19 cellular contexts compared by ENCODE assay signal in the genomic region with DNA sequence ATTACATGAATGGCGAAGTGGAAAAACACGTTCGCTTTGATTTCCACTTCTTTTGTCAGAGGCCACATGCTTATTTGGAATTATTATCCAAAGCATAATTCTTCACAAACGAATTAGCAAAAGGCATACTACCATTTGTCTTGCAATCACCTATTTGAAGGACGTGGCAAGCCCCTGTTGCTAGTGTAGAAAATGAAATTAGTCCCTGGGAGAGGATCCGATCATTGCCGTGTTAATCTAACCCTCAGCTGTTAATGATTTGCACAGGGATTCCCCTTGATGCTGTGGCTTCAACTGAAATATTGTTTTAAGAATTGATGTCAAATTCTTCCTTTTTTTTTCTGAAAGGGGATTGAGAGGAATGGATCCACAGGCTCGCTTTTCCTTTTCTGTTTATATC. TPM values are rescaled to one million over a fixed set of nuclear protein-coding genes. Genes with fewer than 3 reads are reported as not detected.
DNase-seq lines count a peak whose midpoint lies in the region; ATAC-seq, FAIRE-seq and TF ChIP-seq lines count a peak whose summit lies in the region.
"Had no signal": no experiment of that assay in that cellular context is flagged by ENCODE, and none has a peak within 500 bp of the region (broad histone marks: within the 10 kb centered on the region; RNA-seq: fewer than 3 reads in every experiment).

No MANE protein-coding gene starts in this region.

- no peak for FAIRE-seq in GM12878 (lab: Jason Lieb, UNC)

- SMC1A ChIA-PET in GM12878 (lab: Charles Lee; ENCODE audit: uncharacterized antibody, unreplicated experiment), result interaction anchor here (0.7 kb wide), 1 partner anchor 74 kb away, joined by 3 read pairs; no protein-coding TSS in a partner anchor

- TF ChIP-seq EP300 in GM12878 (IDR thresholded peaks at IDR 0.05; ENCODE audit: borderline replicate concordance in 1 of 2, control insufficient read depth in 1 of 2, low read depth in 2 of 2, low read length in 2 of 2), result 0 out of 4 replicates have a peak, but pooled peaks of 1 of the 2 experiments have one; percentile 25

- intact Hi-C loops in GM12878 (cut with micrococcal nuclease; ENCODE audit: unreplicated experiment), result loop anchor here (5.0 kb wide), 1 partner anchor 95 kb away; no protein-coding TSS in a partner anchor
- intact Hi-C loops in mucosa of descending colon (cut with DNase I, micrococcal nuclease), result no loop called here

- H4K20me1 ChIP-seq in GM12878 (ENCODE audit: control insufficient read depth, insufficient read depth) (no peaks in the 10 kb centered on the region), osteoblast (ENCODE audit: insufficient read depth, low read length) (no peaks in the 10 kb centered on the region)

- H3K36me3 ChIP-seq in GM12878 (ENCODE audit: control insufficient read depth in 2 of 2, insufficient read depth in 2 of 2, low read length in 1 of 2) (no peaks in the 10 kb centered on the region), osteoblast (ENCODE audit: insufficient read depth, low read length) (no peaks in the 10 kb centered on the region), mucosa of descending colon (ENCODE audit: low read depth) (no peaks in the 10 kb centered on the region)

- no peak overlapping the region for H2AFZ ChIP-seq in GM12878 (ENCODE audit: control insufficient read depth, low read depth, low read length)
- peak overlapping the region; percentile 81 for H2AFZ ChIP-seq in osteoblast (ENCODE audit: low read length)

- RAD21 ChIA-PET in GM12878 (lab: Charles Lee; ENCODE audit: unreplicated experiment), result interaction anchor here (1.0 kb wide), 1 partner anchor 23 kb away, joined by 3 read pairs; no protein-coding TSS in a partner anchor

- H3K4me2 ChIP-seq in GM12878 (ENCODE audit: control insufficient read depth, insufficient read depth) (no peak overlapping the region), osteoblast (ENCODE audit: insufficient read depth, low read length) (peak overlapping the region; percentile 74)

- BruUV-seq in GM12878 (replicated peaks; lab: Mats Ljungman, UMichigan), result no TSS peak

- H3K27ac ChIP-seq in GM12878 (ENCODE audit: control insufficient read depth, insufficient read depth) (no peak overlapping the region), osteoblast (ENCODE audit: low read depth, low read length) (peak overlapping the region; percentile 68), caudate nucleus (ENCODE audit: low read depth, low read length) (no peak overlapping the region)

- DNase-seq in Caki2 (ENCODE audit: low read depth), result peak; percentile 77
- DNase-seq in NCI-H1092 (lab: John Stamatoyannopoulos, UW), result peak; percentile 28
- no peak for DNase-seq in GM12878 (ENCODE audit: low read depth, low spot score)
- no peak for DNase-seq in osteoblast (ENCODE audit: insufficient read length, low spot score, missing footprints)
- DNase-seq in mucosa of descending colon, result no peak
- DNase-seq in caudate nucleus (lab: John Stamatoyannopoulos, UW), result no peak
- no peak for DNase-seq in inferior parietal cortex (ENCODE audit: extremely low spot score)
- DNase-seq: activated CD4-positive, CD25-positive, alpha-beta regulatory T cell; activated naive CD4-positive, alpha-beta T cell; DMS153; KBM-7; NCI-H1417 treated with DMSO at 0.1 percent for 48 hours; NCI-H446; right cardiac atrium; stimulated activated CD4-positive, alpha-beta T cell treated with anti-CD3 and anti-CD28 coated beads, Interleukin-4, amount 100 ng/mL, for 1 hour had no signal

- TF ChIP-seq RAD21 in GM12878 (IDR thresholded peaks at IDR 0.05; ENCODE audit: insufficient read depth, low read depth, low read length), result no peak

- no peak overlapping the region for H3K9ac ChIP-seq in GM12878 (ENCODE audit: control insufficient read depth, insufficient read depth, low read length)

- in situ Hi-C loops in Caki2 (cut with HindIII; ENCODE audit: low pct_unique_long_range_greater_than_20kb, low sequenced_read_pairs) (no loop called here), GM12878 (cut with MboI) (no loop called here)

- no peak for TF ChIP-seq POLR2A in GM12878 (IDR thresholded peaks at IDR 0.05; ENCODE audit: low read depth, low read length)

- 22% methylated on average over 8 of the region's 8 CpGs for WGBS in GM12878 (ENCODE audit: insufficient coverage, insufficient replicate concordance, low lambda C conversion rate, missing lambda C conversion rate)

- no peak overlapping the region for H3K4me3 ChIP-seq in GM12878
- peak overlapping the region; percentile 34 for H3K4me3 ChIP-seq in osteoblast (ENCODE audit: insufficient read depth, low read length)
- no peak overlapping the region for H3K4me3 ChIP-seq in mucosa of descending colon
- H3K4me3 ChIP-seq: lung had no signal

- ATAC-seq in GM12878, result peak; percentile 78
- no peak for ATAC-seq in GM21390 (IDR thresholded peaks at IDR 0.05; ENCODE audit: unreplicated experiment)
- ATAC-seq in mucosa of descending colon, result no peak
- ATAC-seq: right cardiac atrium had no signal

- H3K79me2 ChIP-seq in GM12878 (ENCODE audit: control insufficient read depth, insufficient read depth, low read length) (no peaks in the 10 kb centered on the region), osteoblast (ENCODE audit: insufficient read depth, low read length) (no peaks in the 10 kb centered on the region)

- CTCF ChIA-PET in GM12878 (lab: Yijun Ruan, JAX), result interaction anchor here (1.0 kb wide), 1 partner anchor 167 kb away, joined by 4 read pairs; no protein-coding TSS in a partner anchor

- TF ChIP-seq CTCF in GM12878 (IDR thresholded peaks at IDR 0.05 in 2 of 3, conservative IDR thresholded peaks at IDR 0.05 in 1 of 3; ENCODE audit: control insufficient read depth in 2 of 3, extremely low read depth in 1 of 3, insufficient read depth in 1 of 3, low read depth in 3 of 3, low read length in 3 of 3) (no peak), osteoblast (IDR thresholded peaks at IDR 0.05; ENCODE audit: extremely low read depth, low read depth, low read length) (no peak), mucosa of descending colon (IDR thresholded peaks at IDR 0.05) (no peak)

- H3K4me1 ChIP-seq in GM12878 (ENCODE audit: control insufficient read depth, insufficient read depth, low read length), result no peaks in the 10 kb centered on the region
- peaks cover 42% of the 10 kb centered on the region for H3K4me1 ChIP-seq in osteoblast (ENCODE audit: insufficient read depth, low read length)
- peaks cover 3% of the 10 kb centered on the region for H3K4me1 ChIP-seq in mucosa of descending colon (ENCODE audit: low read depth)

- POLR2A ChIA-PET in GM12878 (lab: Charles Lee), result no interaction called here

- H3K9me3 ChIP-seq in GM12878 (replicated peaks; ENCODE audit: control insufficient read depth, insufficient read depth, low read length) (no peaks in the 10 kb centered on the region), osteoblast (ENCODE audit: low read depth, low read length) (no peaks in the 10 kb centered on the region), mucosa of descending colon (no peaks in the 10 kb centered on the region)

- H3K27me3 ChIP-seq in GM12878 (replicated peaks in 1 of 2; ENCODE audit: control insufficient read depth in 2 of 2, insufficient read depth in 2 of 2, low read length in 1 of 2) (no peaks in the 10 kb centered on the region), osteoblast (ENCODE audit: insufficient read depth, low read length) (no peaks in the 10 kb centered on the region)

TF ChIP-seq in GM12878, 131 proteins besides CTCF, POLR2A, EP300 and RAD21 (continues in another document):
- TF ChIP-seq, protein P1, sequence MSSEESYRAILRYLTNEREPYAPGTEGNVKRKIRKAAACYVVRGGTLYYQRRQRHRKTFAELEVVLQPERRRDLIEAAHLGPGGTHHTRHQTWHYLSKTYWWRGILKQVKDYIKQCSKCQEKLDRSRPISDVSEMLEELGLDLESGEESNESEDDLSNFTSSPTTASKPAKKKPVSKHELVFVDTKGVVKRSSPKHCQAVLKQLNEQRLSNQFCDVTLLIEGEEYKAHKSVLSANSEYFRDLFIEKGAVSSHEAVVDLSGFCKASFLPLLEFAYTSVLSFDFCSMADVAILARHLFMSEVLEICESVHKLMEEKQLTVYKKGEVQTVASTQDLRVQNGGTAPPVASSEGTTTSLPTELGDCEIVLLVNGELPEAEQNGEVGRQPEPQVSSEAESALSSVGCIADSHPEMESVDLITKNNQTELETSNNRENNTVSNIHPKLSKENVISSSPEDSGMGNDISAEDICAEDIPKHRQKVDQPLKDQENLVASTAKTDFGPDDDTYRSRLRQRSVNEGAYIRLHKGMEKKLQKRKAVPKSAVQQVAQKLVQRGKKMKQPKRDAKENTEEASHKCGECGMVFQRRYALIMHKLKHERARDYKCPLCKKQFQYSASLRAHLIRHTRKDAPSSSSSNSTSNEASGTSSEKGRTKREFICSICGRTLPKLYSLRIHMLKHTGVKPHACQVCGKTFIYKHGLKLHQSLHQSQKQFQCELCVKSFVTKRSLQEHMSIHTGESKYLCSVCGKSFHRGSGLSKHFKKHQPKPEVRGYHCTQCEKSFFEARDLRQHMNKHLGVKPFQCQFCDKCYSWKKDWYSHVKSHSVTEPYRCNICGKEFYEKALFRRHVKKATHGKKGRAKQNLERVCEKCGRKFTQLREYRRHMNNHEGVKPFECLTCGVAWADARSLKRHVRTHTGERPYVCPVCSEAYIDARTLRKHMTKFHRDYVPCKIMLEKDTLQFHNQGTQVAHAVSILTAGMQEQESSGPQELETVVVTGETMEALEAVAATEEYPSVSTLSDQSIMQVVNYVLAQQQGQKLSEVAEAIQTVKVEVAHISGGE (CRISPR knock-in tag; IDR thresholded peaks at IDR 0.05), result no peak
- TF ChIP-seq ATF7 (IDR thresholded peaks at IDR 0.05; ENCODE audit: low read depth) (no peak), HCFC1 (IDR thresholded peaks at IDR 0.05; ENCODE audit: low read length) (no peak)

RNA-seq across cellular contexts. Expression of a gene that starts 4.6 kb away (rescaled TPM):
- 0.84 and 1.3 TPM in 2 replicates for total RNA-seq in Caki2 (2014; rRNA removed; shearing (Covaris generic); ENCODE audit: low replicate concordance)
- total RNA-seq in GM12878 (2013; cell fraction: nucleolus; rRNA removed), result not detected in 2 replicates
- total RNA-seq in GM12878 (2014; rRNA removed) (not detected in 2 replicates), GM12878 (2014; rRNA removed; fragmentation: Illumina TruSeq; extraction: Trizol) (not detected in 2 replicates), GM12878 (2021) (not detected in 2 replicates), osteoblast (under 0.01 and 1.2 TPM in 2 replicates), mucosa of descending colon (1 to 10 TPM in 2 of 3 donors, under 1 TPM in 1; 0.89 to 3.0 (median 1.3) TPM)
- not detected for polyA plus RNA-seq in GM12878 (2011; ENCODE audit: low read depth)
- polyA plus RNA-seq in GM12878 (2011; rRNA removed) (0.11 and 0.17 TPM in 2 replicates), GM12878 (2014; fragmentation: Illumina TruSeq; extraction: Trizol) (not detected in 2 replicates), GM12878 (2014; fragmentation: Nextera tagmentation; extraction: Ambion mirVana) (under 1 TPM in 1 of 2 experiments, not detected in 1; 0.29 TPM), GM12878 (2014; rRNA removed) (not detected in 2 replicates), GM12878 (2016; fragmentation: Nextera tagmentation; extraction: Ambion mirVana) (not detected)
- 0.02 and 0.04 TPM in 2 replicates for polyA plus RNA-seq in GM12878 (2011; cell fraction: cytosol; rRNA removed)
- 0.19 TPM in 1 of 2 replicates, not detected in the other for polyA plus RNA-seq in GM12878 (2011; cell fraction: nucleus; rRNA removed)
- polyA plus RNA-seq in GM12878 (2012), result not detected in 2 replicates
- polyA minus RNA-seq in GM12878 (2011; rRNA and poly(A)+ RNA removed), result 0.95 TPM in 1 of 2 replicates, not detected in the other
- polyA minus RNA-seq in GM12878 (2011; cell fraction: cytosol; rRNA and poly(A)+ RNA removed), result not detected in 2 replicates
- polyA minus RNA-seq in GM12878 (2011; cell fraction: nucleus; rRNA and poly(A)+ RNA removed), result 1.2 and 1.3 TPM in 2 replicates
- total RNA-seq: T-helper 1 cell treated with Interleukin-12 subunit alpha and Interleukin-12 subunit beta and Interleukin-4 antibody, amounts not matched to agents 30 ng/mL and 1 ng/mL, for 36 hours had no signal
- polyA plus RNA-seq: neural cell had no signal

Comparison
In these comparisons a context has a peak if more than half of its experiments do, and no peak if none do; other contexts are left out.
1. DNase-seq: peak in Caki2 (single experiment) and NCI-H1092 (single experiment); none in GM12878 (single experiment), osteoblast (single experiment), mucosa of descending colon (0 of 3), caudate nucleus (0 of 61) and inferior parietal cortex (single experiment).